Comparison of ENCODE assay signal across 25 cellular contexts in genomic region chr22:23831781-23832180, GRCh38. TPM values are rescaled to one million over a fixed set of nuclear protein-coding genes. Genes with fewer than 3 reads are reported as not detected.
DNase-seq lines count a peak whose midpoint lies in the region; ATAC-seq and TF ChIP-seq lines count a peak whose summit lies in the region.
"Had no signal": no experiment of that assay in that cellular context is flagged by ENCODE, and none has a peak within 500 bp of the region (broad histone marks: within the 10 kb centered on the region; RNA-seq: fewer than 3 reads in every experiment).

No MANE protein-coding gene starts in this region.

- no peak for TF ChIP-seq CTCF in upper lobe of left lung (IDR thresholded peaks at IDR 0.05)

- H2BK5ac ChIP-seq in neuronal stem cell (ENCODE audit: low read length): peak overlapping the region; percentile 48

- no CpG with 5 or more reads among the region's 10 CpGs for WGBS in neuronal stem cell (ENCODE audit: extremely low coverage in 2 of 2, insufficient read length in 2 of 2, insufficient replicate concordance in 1 of 2), 2 donors
- WGBS in upper lobe of left lung, 2 donors: 85 to 96% methylated on average over 5 to 9 of the region's 10 CpGs

- no peak overlapping the region for H2AFZ ChIP-seq in neuronal stem cell (ENCODE audit: low read length)

- no peak for TF ChIP-seq POLR2A in upper lobe of left lung (IDR thresholded peaks at IDR 0.05)

- TF ChIP-seq EP300 in upper lobe of left lung (IDR thresholded peaks at IDR 0.05): no peak

- no peak overlapping the region for H3K4me2 ChIP-seq in neuronal stem cell (ENCODE audit: insufficient read depth, low read length, poor library complexity, severe bottlenecking)

- H2BK15ac ChIP-seq in neuronal stem cell (ENCODE audit: low read length): no peak overlapping the region

- H3K4me1 Mint-ChIP-seq in activated naive CD8-positive, alpha-beta T cell treated with anti-CD3 and anti-CD28 coated beads, Interleukin-2, amount 10 ng/mL, durations not matched to agents 7 days and 5 days: peaks cover 6% of the 10 kb centered on the region
- H3K4me1 Mint-ChIP-seq in activated naive CD8-positive, alpha-beta T cell treated with anti-CD3 and anti-CD28 coated beads, Interleukin-2, amount 50 U/mL, for 24 hours: peaks cover 6% of the 10 kb centered on the region

- H3K4me1 ChIP-seq in neuronal stem cell (ENCODE audit: control insufficient read depth in 2 of 2, insufficient read depth in 1 of 2, low read depth in 1 of 2, low read length in 2 of 2) (no peaks in the 10 kb centered on the region), upper lobe of left lung (no peaks in the 10 kb centered on the region)

- H3K4me3 Mint-ChIP-seq in activated naive CD8-positive, alpha-beta T cell treated with anti-CD3 and anti-CD28 coated beads, Interleukin-2, amount 10 ng/mL, durations not matched to agents 7 days and 5 days: no peak overlapping the region
- H3K4me3 Mint-ChIP-seq in activated naive CD8-positive, alpha-beta T cell treated with anti-CD3 and anti-CD28 coated beads, Interleukin-2, amount 50 U/mL, for 24 hours: no peak overlapping the region
- H3K4me3 Mint-ChIP-seq: activated naive CD4-positive, alpha-beta T cell treated with anti-CD3 and anti-CD28 coated beads, Interleukin-2, amount 10 ng/mL, durations not matched to agents 7 days and 5 days; activated T-cell treated with anti-CD3 and anti-CD28 coated beads, Interleukin-2, amount 50 U/mL, for 72 hours; stimulated activated memory B cell treated with anti-CD40 and anti-IgM and Interleukin-4, amounts not matched to agents 10 μg/mL and 1 μg/mL and 100 μg/mL, for 72 hours had no signal

- peaks cover 0 to 2% of the 10 kb centered on the region in 2 donors for H3K9me3 ChIP-seq in neuronal stem cell (replicated peaks in 1 of 2; ENCODE audit: control insufficient read depth in 2 of 2, insufficient read depth in 1 of 2, low read depth in 1 of 2, low read length in 2 of 2)
- H3K9me3 ChIP-seq in upper lobe of left lung: no peaks in the 10 kb centered on the region
- H3K9me3 ChIP-seq: neutrophil, SJSA1 had no signal

- no peak overlapping the region for H4K8ac ChIP-seq in neuronal stem cell (ENCODE audit: low read depth, low read length)

- POLR2A ChIA-PET in activated naive CD8-positive, alpha-beta T cell treated with anti-CD3 and anti-CD28 coated beads, Interleukin-2, amount 10 ng/mL, durations not matched to agents 7 days and 5 days (lab: Charles Lee): interaction anchor here (0.9 kb wide), 1 partner anchor 11 kb away, joined by 4 read pairs; no protein-coding TSS in a partner anchor

- peaks cover 11% of the 10 kb centered on the region for H3K36me3 Mint-ChIP-seq in activated naive CD8-positive, alpha-beta T cell treated with anti-CD3 and anti-CD28 coated beads, Interleukin-2, amount 10 ng/mL, durations not matched to agents 7 days and 5 days
- peaks cover 16% of the 10 kb centered on the region for H3K36me3 Mint-ChIP-seq in activated naive CD8-positive, alpha-beta T cell treated with anti-CD3 and anti-CD28 coated beads, Interleukin-2, amount 50 U/mL, for 24 hours (ENCODE audit: low read depth)

- no peak overlapping the region for H4K91ac ChIP-seq in neuronal stem cell (ENCODE audit: low read depth, low read length, poor library complexity)

- peak overlapping the region; percentile 72 for H3K9ac ChIP-seq in neuronal stem cell (ENCODE audit: low read depth, low read length, poor library complexity)

- no peak overlapping the region for H2BK120ac ChIP-seq in neuronal stem cell (ENCODE audit: low read depth, low read length)

- no peak overlapping the region for H3K27ac ChIP-seq in neuronal stem cell (replicated peaks; ENCODE audit: low read length)
- no peak overlapping the region for H3K27ac ChIP-seq in upper lobe of left lung
- H3K27ac ChIP-seq: brain microvascular endothelial cell, neutrophil, SJSA1 had no signal

- no peak overlapping the region for H3K4ac ChIP-seq in neuronal stem cell (ENCODE audit: low read length)

- H3K9me3 Mint-ChIP-seq in activated naive CD8-positive, alpha-beta T cell treated with anti-CD3 and anti-CD28 coated beads, Interleukin-2, amount 10 ng/mL, durations not matched to agents 7 days and 5 days: no peaks in the 10 kb centered on the region
- H3K9me3 Mint-ChIP-seq in activated naive CD8-positive, alpha-beta T cell treated with anti-CD3 and anti-CD28 coated beads, Interleukin-2, amount 50 U/mL, for 24 hours: no peaks in the 10 kb centered on the region
- H3K9me3 Mint-ChIP-seq: activated naive CD4-positive, alpha-beta T cell treated with anti-CD3 and anti-CD28 coated beads, Interleukin-2, amount 10 ng/mL, durations not matched to agents 7 days and 5 days; activated T-cell treated with anti-CD3 and anti-CD28 coated beads, Interleukin-2, amount 50 U/mL, for 72 hours; stimulated activated memory B cell treated with anti-CD40 and anti-IgM and Interleukin-4, amounts not matched to agents 10 μg/mL and 1 μg/mL and 100 μg/mL, for 72 hours had no signal

- H3K14ac ChIP-seq in neuronal stem cell (ENCODE audit: low read length): no peak overlapping the region

- H2AK5ac ChIP-seq in neuronal stem cell (ENCODE audit: low read depth, low read length): no peak overlapping the region

- no peaks in the 10 kb centered on the region for H3K27me3 Mint-ChIP-seq in activated naive CD8-positive, alpha-beta T cell treated with anti-CD3 and anti-CD28 coated beads, Interleukin-2, amount 10 ng/mL, durations not matched to agents 7 days and 5 days
- no peaks in the 10 kb centered on the region for H3K27me3 Mint-ChIP-seq in activated naive CD8-positive, alpha-beta T cell treated with anti-CD3 and anti-CD28 coated beads, Interleukin-2, amount 50 U/mL, for 24 hours
- H3K27me3 Mint-ChIP-seq: activated naive CD4-positive, alpha-beta T cell treated with anti-CD3 and anti-CD28 coated beads, Interleukin-2, amount 10 ng/mL, durations not matched to agents 7 days and 5 days; progenitor cell of endocrine pancreas; stimulated activated memory B cell treated with anti-CD40 and anti-IgM and Interleukin-4, amounts not matched to agents 10 μg/mL and 1 μg/mL and 100 μg/mL, for 72 hours had no signal

- no peak overlapping the region for H3K27ac Mint-ChIP-seq in activated naive CD8-positive, alpha-beta T cell treated with anti-CD3 and anti-CD28 coated beads, Interleukin-2, amount 10 ng/mL, durations not matched to agents 7 days and 5 days
- no peak overlapping the region for H3K27ac Mint-ChIP-seq in activated naive CD8-positive, alpha-beta T cell treated with anti-CD3 and anti-CD28 coated beads, Interleukin-2, amount 50 U/mL, for 24 hours
- H3K27ac Mint-ChIP-seq: activated T-cell treated with anti-CD3 and anti-CD28 coated beads, Interleukin-2, amount 50 U/mL, for 72 hours; progenitor cell of endocrine pancreas; stimulated activated memory B cell treated with anti-CD40 and anti-IgM and Interleukin-4, amounts not matched to agents 10 μg/mL and 1 μg/mL and 100 μg/mL, for 72 hours had no signal

- H3K79me1 ChIP-seq in neuronal stem cell (ENCODE audit: low read depth, low read length): peaks cover 8% of the 10 kb centered on the region

- peak overlapping the region; percentile 87 for H3K23ac ChIP-seq in neuronal stem cell (ENCODE audit: low read depth, low read length, poor library complexity)

- peak; percentile 13 for DNase-seq in activated naive CD8-positive, alpha-beta T cell treated with anti-CD3 and anti-CD28 coated beads, Interleukin-2, amount 10 ng/mL, durations not matched to agents 7 days and 5 days
- no peak for DNase-seq in activated naive CD8-positive, alpha-beta T cell treated with anti-CD3 and anti-CD28 coated beads, Interleukin-2, amount 50 U/mL, for 24 hours
- DNase-seq in left cardiac atrium: peak; percentile 15
- no peak for DNase-seq in neuronal stem cell (ENCODE audit: low spot score)
- no peak for DNase-seq in upper lobe of left lung
- no peak for DNase-seq in activated CD4-positive, alpha-beta T cell treated with anti-CD3 and anti-CD28 coated beads, Interleukin-2, amount 50 U/mL, for 48 hours
- DNase-seq in putamen (ENCODE audit: low spot score): no peak
- DNase-seq: activated CD4-positive, alpha-beta T cell treated with anti-CD3 and anti-CD28 coated beads, Interleukin-2, amount 50 U/mL, for 4 hours; activated naive CD4-positive, alpha-beta T cell treated with anti-CD3 and anti-CD28 coated beads, Interleukin-2, amount 10 ng/mL, durations not matched to agents 7 days and 5 days; activated T-cell treated with anti-CD3 and anti-CD28 coated beads, Interleukin-2, amount 50 U/mL, for 72 hours; amniotic stem cell; brain microvascular endothelial cell; DMS79; effector CD8-positive, alpha-beta T cell; GDM1; NCI-H1092; NCI-H1694 treated with DMSO at 0.1 percent for 48 hours; NCI-H446 treated with DMSO at 0.1 percent for 48 hours; NCI-H82 had no signal

- H3K36me3 ChIP-seq in neuronal stem cell (replicated peaks in 1 of 2; ENCODE audit: control insufficient read depth in 2 of 2, insufficient read depth in 2 of 2, low read length in 2 of 2) (peaks cover 60 to 93% of the 10 kb centered on the region in 2 donors), upper lobe of left lung (peaks cover 0 to 87% (median 65%) of the 10 kb centered on the region in 4 donors)

- intact Hi-C loops in left cardiac atrium (cut with DNase I): no loop called here

- no peak overlapping the region for H3K18ac ChIP-seq in neuronal stem cell (ENCODE audit: low read length)

- no peak for ATAC-seq in activated naive CD8-positive, alpha-beta T cell treated with anti-CD3 and anti-CD28 coated beads, Interleukin-2, amount 10 ng/mL, durations not matched to agents 7 days and 5 days (ENCODE audit: low read depth)
- ATAC-seq in activated naive CD8-positive, alpha-beta T cell treated with anti-CD3 and anti-CD28 coated beads, Interleukin-2, amount 50 U/mL, for 24 hours: no peak
- ATAC-seq in left cardiac atrium (no peak), HG02588 (IDR thresholded peaks at IDR 0.05; ENCODE audit: unreplicated experiment) (no peak), upper lobe of left lung (ENCODE audit: low FRiP score in 2 of 2) (no peak)
- ATAC-seq: activated T-cell treated with anti-CD3 and anti-CD28 coated beads, Interleukin-2, amount 50 U/mL, for 72 hours; left lobe of liver; stimulated activated memory B cell treated with anti-CD40 and anti-IgM and Interleukin-4, amounts not matched to agents 10 μg/mL and 1 μg/mL and 100 μg/mL, for 72 hours had no signal

- H3K27me3 ChIP-seq in neuronal stem cell (ENCODE audit: control insufficient read depth in 3 of 3, insufficient read depth in 3 of 3, low read depth in 1 of 3, low read length in 3 of 3) (no peaks in the 10 kb centered on the region), upper lobe of left lung (no peaks in the 10 kb centered on the region)
- H3K27me3 ChIP-seq: brain microvascular endothelial cell, neutrophil, SJSA1 had no signal

- H3K4me3 ChIP-seq in neuronal stem cell (ENCODE audit: low read length in 2 of 2): peak overlapping the region in 1 of 2 donors; percentile 39
- H3K4me3 ChIP-seq in upper lobe of left lung: no peak overlapping the region
- H3K4me3 ChIP-seq: SJSA1 had no signal

- no peak overlapping the region for H2BK12ac ChIP-seq in neuronal stem cell (ENCODE audit: low read length)

RNA-seq across cellular contexts. Expression of gene DERL3, which starts 7.0 kb away (rescaled TPM):
- 1 to 10 TPM; 9.6 to 9.9 TPM for total RNA-seq in activated naive CD8-positive, alpha-beta T cell treated with anti-CD3 and anti-CD28 coated beads, Interleukin-2, amount 10 ng/mL, durations not matched to agents 7 days and 5 days
- total RNA-seq in left cardiac atrium (1 to 10 TPM; 5.8 to 6.5 TPM), upper lobe of left lung (10 to 100 TPM in 2 of 6 donors, 1 to 10 TPM in 4; 1.9 to 14.8 (median 5.5) TPM)
- 4.2 TPM for polyA plus RNA-seq in neuronal stem cell (2013, experiment 1 of 2)
- polyA plus RNA-seq in neuronal stem cell (2013, experiment 2 of 2): 4.5 TPM
- total RNA-seq: SJSA1 had no signal

RNA-seq across cellular contexts. Expression of gene SLC2A11, which starts 25.9 kb away (rescaled TPM):
- total RNA-seq in activated naive CD8-positive, alpha-beta T cell treated with anti-CD3 and anti-CD28 coated beads, Interleukin-2, amount 10 ng/mL, durations not matched to agents 7 days and 5 days: 10 to 100 TPM; 10.0 to 12.1 TPM
- 10 to 100 TPM; 15.0 TPM for total RNA-seq in left cardiac atrium
- polyA plus RNA-seq in neuronal stem cell (2013, experiment 1 of 2): 11.4 TPM
- polyA plus RNA-seq in neuronal stem cell (2013, experiment 2 of 2): 10.5 TPM
- 10 to 100 TPM in 5 of 6 donors, 1 to 10 TPM in 1; 9.9 to 31.4 (median 16.5) TPM for total RNA-seq in upper lobe of left lung

RNA-seq across cellular contexts. Expression of gene SMARCB1, which starts 45.0 kb away (rescaled TPM):
- total RNA-seq in activated naive CD8-positive, alpha-beta T cell treated with anti-CD3 and anti-CD28 coated beads, Interleukin-2, amount 10 ng/mL, durations not matched to agents 7 days and 5 days: 10 to 100 TPM; 81.2 to 82.8 TPM
- 10 to 100 TPM; 46.6 to 54.8 TPM for total RNA-seq in left cardiac atrium
- polyA plus RNA-seq in neuronal stem cell (2013, experiment 1 of 2): 118 TPM
- 112 TPM for polyA plus RNA-seq in neuronal stem cell (2013, experiment 2 of 2)
- 10 to 100 TPM; 42.8 to 72.8 (median 57.1) TPM for total RNA-seq in upper lobe of left lung

RNA-seq across cellular contexts. Expression of gene MMP11, which starts 59.1 kb away (rescaled TPM):
- 1 to 10 TPM; 2.1 to 2.4 TPM for total RNA-seq in activated naive CD8-positive, alpha-beta T cell treated with anti-CD3 and anti-CD28 coated beads, Interleukin-2, amount 10 ng/mL, durations not matched to agents 7 days and 5 days
- 10 to 100 TPM in 1 of 2 donors, 1 to 10 TPM in 1; 5.6 to 10.0 TPM for total RNA-seq in left cardiac atrium
- polyA plus RNA-seq in neuronal stem cell (2013, experiment 1 of 2): 6.5 TPM
- 6.1 TPM for polyA plus RNA-seq in neuronal stem cell (2013, experiment 2 of 2)
- 1 to 10 TPM in 2 of 6 donors, under 1 TPM in 1, not detected in 3; 0.57 to 7.7 (median 2.9) TPM for total RNA-seq in upper lobe of left lung

Comparison
In these comparisons a context has a peak if more than half of its experiments do, and no peak if none do; other contexts are left out.
1. DNase-seq: peak in activated naive CD8-positive, alpha-beta T cell treated with anti-CD3 and anti-CD28 coated beads, Interleukin-2, amount 10 ng/mL, durations not matched to agents 7 days and 5 days (single experiment) and left cardiac atrium (single experiment); none in activated naive CD8-positive, alpha-beta T cell treated with anti-CD3 and anti-CD28 coated beads, Interleukin-2, amount 50 U/mL, for 24 hours (single experiment), neuronal stem cell (single experiment), upper lobe of left lung (0 of 2), activated CD4-positive, alpha-beta T cell treated with anti-CD3 and anti-CD28 coated beads, Interleukin-2, amount 50 U/mL, for 48 hours (0 of 2) and putamen (single experiment).